In the genomic region with DNA sequence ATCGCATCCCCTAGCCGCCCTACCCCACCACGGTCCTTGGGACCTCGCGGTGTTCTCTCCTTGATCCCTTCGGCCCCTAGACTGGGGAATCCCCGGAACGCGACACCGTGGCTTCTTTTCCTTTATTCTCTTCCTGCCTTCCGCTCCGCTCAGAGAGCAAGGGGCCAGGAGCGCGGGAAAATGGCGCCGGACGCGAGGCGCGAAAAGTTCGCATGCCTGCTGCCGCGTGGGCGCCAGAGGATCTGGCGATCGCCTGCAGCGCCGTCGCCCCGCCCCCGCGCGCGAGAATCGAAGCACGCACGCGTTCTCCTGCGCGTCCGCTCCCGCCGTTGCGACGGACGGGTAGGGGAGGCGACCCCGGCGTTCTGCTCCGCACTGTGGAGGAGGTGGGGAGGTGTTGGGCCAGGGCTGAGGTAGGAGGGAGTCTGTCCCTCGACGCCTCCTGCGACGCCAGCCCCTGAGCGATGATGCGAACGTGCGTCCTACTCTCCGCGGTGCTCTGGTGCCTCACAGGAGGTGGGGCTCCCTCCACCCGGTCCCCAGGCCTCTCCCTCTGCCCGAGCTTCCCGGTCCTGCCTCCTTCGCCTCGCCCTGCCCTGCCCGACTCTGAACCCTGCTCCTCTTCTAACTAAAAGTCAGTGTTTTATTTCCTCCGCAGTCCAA, we compare ENCODE assay signal across 9 cellular contexts. TPM values are rescaled to one million over a fixed set of nuclear protein-coding genes. Genes with fewer than 3 reads are reported as not detected.
DNase-seq lines count a peak whose midpoint lies in the region; ATAC-seq lines count a peak whose summit lies in the region.
"Had no signal": no experiment of that assay in that cellular context is flagged by ENCODE, and none has a peak within 500 bp of the region (broad histone marks: within the 10 kb centered on the region; RNA-seq: fewer than 3 reads in every experiment).

A gene with protein sequence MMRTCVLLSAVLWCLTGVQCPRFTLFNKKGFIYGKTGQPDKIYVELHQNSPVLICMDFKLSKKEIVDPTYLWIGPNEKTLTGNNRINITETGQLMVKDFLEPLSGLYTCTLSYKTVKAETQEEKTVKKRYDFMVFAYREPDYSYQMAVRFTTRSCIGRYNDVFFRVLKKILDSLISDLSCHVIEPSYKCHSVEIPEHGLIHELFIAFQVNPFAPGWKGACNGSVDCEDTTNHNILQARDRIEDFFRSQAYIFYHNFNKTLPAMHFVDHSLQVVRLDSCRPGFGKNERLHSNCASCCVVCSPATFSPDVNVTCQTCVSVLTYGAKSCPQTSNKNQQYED (plus strand): TSS at position 312 of the 663 bp plus-strand sequence. CDS start 153 bp downstream, at position 465.

- H3K4me3 Mint-ChIP-seq in stimulated activated naive CD8-positive, alpha-beta T cell treated with anti-CD3 and anti-CD28 coated beads, Interleukin-15, amount 100 ng/mL, for 72 hours = peak within 1 kb of the TSS; percentile 71 to 83

- DNase-seq in activated T-cell treated with anti-CD3 and anti-CD28 coated beads for 24 hours (ENCODE audit: low read depth) = peak; percentile 29
- peak; percentile 52 for DNase-seq in left kidney (ENCODE audit: low read depth, low spot score)
- peak; percentile 44 to 57 for DNase-seq in stimulated activated naive CD8-positive, alpha-beta T cell treated with anti-CD3 and anti-CD28 coated beads, Interleukin-15, amount 100 ng/mL, for 72 hours
- no peak for DNase-seq in ureter (ENCODE audit: low spot score)
- DNase-seq in iPS-NIHi11 (ENCODE audit: low spot score) = no peak
- no peak for DNase-seq in posterior vena cava (ENCODE audit: low spot score)
- no peak for DNase-seq in NCI-H187 (lab: John Stamatoyannopoulos, UW)

- peaks cover 52% of the 10 kb centered on the region for H3K4me1 Mint-ChIP-seq in stimulated activated naive CD8-positive, alpha-beta T cell treated with anti-CD3 and anti-CD28 coated beads, Interleukin-15, amount 100 ng/mL, for 72 hours

- H3K9me3 Mint-ChIP-seq in stimulated activated naive CD8-positive, alpha-beta T cell treated with anti-CD3 and anti-CD28 coated beads, Interleukin-15, amount 100 ng/mL, for 72 hours = peaks cover 0 to 3% of the 10 kb centered on the region in 2 donors

- intact Hi-C loops in posterior vena cava (cut with DNase I) = no loop called here

- peak; percentile 0 for ATAC-seq in HG02642 (IDR thresholded peaks at IDR 0.05; ENCODE audit: poor library complexity, unreplicated experiment)
- no peak for ATAC-seq in stimulated activated naive CD8-positive, alpha-beta T cell treated with anti-CD3 and anti-CD28 coated beads, Interleukin-15, amount 100 ng/mL, for 72 hours

- H3K27me3 Mint-ChIP-seq in stimulated activated naive CD8-positive, alpha-beta T cell treated with anti-CD3 and anti-CD28 coated beads, Interleukin-15, amount 100 ng/mL, for 72 hours = no peaks in the 10 kb centered on the region

- H3K27ac Mint-ChIP-seq in stimulated activated naive CD8-positive, alpha-beta T cell treated with anti-CD3 and anti-CD28 coated beads, Interleukin-15, amount 100 ng/mL, for 72 hours = peak within 1 kb of the TSS; percentile 89 to 98

RNA-seq across cellular contexts. Expression of the gene that starts here (rescaled TPM):
- total RNA-seq in ureter (not detected), posterior vena cava (not detected)
- total RNA-seq: ascending aorta had no signal

Comparison
In these comparisons a context has a peak if more than half of its experiments do, and no peak if none do; other contexts are left out.
1. DNase-seq: peak in activated T-cell treated with anti-CD3 and anti-CD28 coated beads for 24 hours (single experiment), left kidney (single experiment) and stimulated activated naive CD8-positive, alpha-beta T cell treated with anti-CD3 and anti-CD28 coated beads, Interleukin-15, amount 100 ng/mL, for 72 hours (2 of 2); none in ureter (single experiment), iPS-NIHi11 (single experiment), posterior vena cava (single experiment) and NCI-H187 (0 of 2).